10 cellular contexts compared by ENCODE assay signal in genomic region chr10:105243825-105244224, GRCh38.
"Had no signal": no experiment of that assay in that cellular context is flagged by ENCODE, and none has a peak within 500 bp of the region (broad histone marks: within the 10 kb centered on the region; RNA-seq: fewer than 3 reads in every experiment).

No MANE protein-coding gene starts in this region.

- ATAC-seq: HCT116, K562 had no signal

- DNase-seq: GM23248, GOT3, H7, HFFc6, IMR-90, KG1 had no signal

- H3K4me1 ChIP-seq: HAP-1 had no signal

- FAIRE-seq: HTR-8/SVneo, K562 had no signal

- H3K36me3 ChIP-seq: HAP-1 had no signal

- H3K27ac ChIP-seq: GM23248 had no signal

- H2AFZ ChIP-seq: GM23248 had no signal

- H3K4me3 ChIP-seq: GM23248, HAP-1, K562 had no signal

- H3K9ac ChIP-seq: GM23248 had no signal

- H3K9me3 ChIP-seq: HAP-1 had no signal
